ENCODE assay signal across 7 cellular contexts in genomic region chr9:131366745-131367401, GRCh38. TPM values are rescaled to one million over a fixed set of nuclear protein-coding genes. Genes with fewer than 3 reads are reported as not detected.
DNase-seq lines count a peak whose midpoint lies in the region; ATAC-seq and TF ChIP-seq lines count a peak whose summit lies in the region.

No MANE protein-coding gene starts in this region.

- intact Hi-C loops in heart right ventricle (cut with DNase I): loop anchor here in 4 of 10 donors (5.0 to 10.0 kb wide), 3 partner anchors 68 to 110 kb away; no protein-coding TSS in a partner anchor

- no peak overlapping the region for H3K4me3 Mint-ChIP-seq in stimulated activated effector memory CD8-positive, alpha-beta T cell treated with anti-CD3 and anti-CD28 coated beads, Interleukin-12 subunit alpha, Interleukin-12 subunit beta, amount 100 ng/mL, for 72 hours

- no peak overlapping the region for H3K27ac Mint-ChIP-seq in stimulated activated effector memory CD8-positive, alpha-beta T cell treated with anti-CD3 and anti-CD28 coated beads, Interleukin-12 subunit alpha, Interleukin-12 subunit beta, amount 100 ng/mL, for 72 hours

- ATAC-seq in heart right ventricle (peak; percentile 65 to 84 (median 71)), HG02759 (IDR thresholded peaks at IDR 0.05; ENCODE audit: unreplicated experiment) (no peak)
- peak; percentile 45 for ATAC-seq in stimulated activated effector memory CD8-positive, alpha-beta T cell treated with anti-CD3 and anti-CD28 coated beads, Interleukin-12 subunit alpha, Interleukin-12 subunit beta, amount 100 ng/mL, for 72 hours

- no peaks in the 10 kb centered on the region for H3K9me3 Mint-ChIP-seq in stimulated activated effector memory CD8-positive, alpha-beta T cell treated with anti-CD3 and anti-CD28 coated beads, Interleukin-12 subunit alpha, Interleukin-12 subunit beta, amount 100 ng/mL, for 72 hours

- H3K36me3 ChIP-seq in H7 (replicated peaks; ENCODE audit: control insufficient read depth, insufficient read depth, low read length) (no peaks in the 10 kb centered on the region), heart right ventricle (no peaks in the 10 kb centered on the region)

- H3K36me3 Mint-ChIP-seq in stimulated activated effector memory CD8-positive, alpha-beta T cell treated with anti-CD3 and anti-CD28 coated beads, Interleukin-12 subunit alpha, Interleukin-12 subunit beta, amount 100 ng/mL, for 72 hours: no peaks in the 10 kb centered on the region

- peak in 8 of 9 donors; percentile 31 to 63 (median 53) for TF ChIP-seq CTCF in heart right ventricle (IDR thresholded peaks at IDR 0.05)

- no peak overlapping the region for H3K4me3 ChIP-seq in H7 (ENCODE audit: insufficient read depth, low read depth, low read length)
- H3K4me3 ChIP-seq in heart right ventricle: no peak overlapping the region

- DNase-seq in H7 (peak; percentile 75), SK-N-DZ (ENCODE audit: low spot score) (peak; percentile 73), heart right ventricle (no peak), DMS153 (lab: John Stamatoyannopoulos, UW) (no peak), NCI-H2029 treated with DMSO at 0.1 percent for 48 hours (lab: John Stamatoyannopoulos, UW) (no peak)
- DNase-seq in stimulated activated effector memory CD8-positive, alpha-beta T cell treated with anti-CD3 and anti-CD28 coated beads, Interleukin-12 subunit alpha, Interleukin-12 subunit beta, amount 100 ng/mL, for 72 hours (ENCODE audit: low spot score in 2 of 2): no peak

- WGBS in heart right ventricle, 2 donors: 24 to 29% methylated on average over 6 of the region's 6 CpGs

- no peak overlapping the region for H3K27ac ChIP-seq in heart right ventricle

- no peaks in the 10 kb centered on the region for H3K27me3 ChIP-seq in H7 (ENCODE audit: control insufficient read depth, insufficient read depth, low read length)
- H3K27me3 ChIP-seq in heart right ventricle: no peaks in the 10 kb centered on the region

- H3K4me1 Mint-ChIP-seq in stimulated activated effector memory CD8-positive, alpha-beta T cell treated with anti-CD3 and anti-CD28 coated beads, Interleukin-12 subunit alpha, Interleukin-12 subunit beta, amount 100 ng/mL, for 72 hours: no peaks in the 10 kb centered on the region

- no peaks in the 10 kb centered on the region for H3K9me3 ChIP-seq in heart right ventricle

- peaks cover 0 to 19% (median 5%) of the 10 kb centered on the region in 9 donors for H3K4me1 ChIP-seq in heart right ventricle

RNA-seq across cellular contexts. Expression of gene PRRC2B, which starts 27.0 kb away (rescaled TPM):
- 77.4 and 102 TPM in 2 replicates for total RNA-seq in H7 (2014; rRNA removed; shearing (Covaris generic))
- polyA plus RNA-seq in SK-N-DZ (2014; cell fraction: cytosol; rRNA removed): 81.2 and 95.5 TPM in 2 replicates
- polyA plus RNA-seq in SK-N-DZ (2014; cell fraction: nucleus; rRNA removed): 79.4 and 130 TPM in 2 replicates
- 100 to 1,000 TPM; 107 to 153 (median 132) TPM for total RNA-seq in heart right ventricle
- polyA plus RNA-seq in heart right ventricle: 10 to 100 TPM; 26.4 to 77.1 TPM

Comparison
In these comparisons a context has a peak if more than half of its experiments do, and no peak if none do; other contexts are left out.
1. DNase-seq: peak in H7 (single experiment) and SK-N-DZ (single experiment); none in heart right ventricle (0 of 2), stimulated activated effector memory CD8-positive, alpha-beta T cell treated with anti-CD3 and anti-CD28 coated beads, Interleukin-12 subunit alpha, Interleukin-12 subunit beta, amount 100 ng/mL, for 72 hours (0 of 2), DMS153 (single experiment) and NCI-H2029 treated with DMSO at 0.1 percent for 48 hours (single experiment).